In genomic region chr7:5350600-5351385, GRCh38 we compare ENCODE assay signal across 17 cellular contexts.
"Had no signal": no experiment of that assay in that cellular context is flagged by ENCODE, and none has a peak within 500 bp of the region (broad histone marks: within the 10 kb centered on the region; RNA-seq: fewer than 3 reads in every experiment).

No MANE protein-coding gene starts in this region.

- H3K9me3 ChIP-seq: ascending aorta, colonic mucosa, pancreas, stomach had no signal

- H3K27ac ChIP-seq: ascending aorta, colonic mucosa, epithelial cell of prostate, pancreas, skin epidermis had no signal

- DNase-seq: activated CD4-positive, alpha-beta T cell treated with anti-CD3 and anti-CD28 coated beads for 48 hours; activated CD8-positive, alpha-beta memory T cell treated with anti-CD3 and anti-CD28 coated beads, Interleukin-2, amount 50 U/mL, for 48 hours; activated CD8-positive, alpha-beta T cell treated with anti-CD3 and anti-CD28 coated beads, Interleukin-2, amount 10 ng/mL, durations not matched to agents 7 days and 5 days; activated naive CD4-positive, alpha-beta T cell treated with Interleukin-2 at 50 U/mL for 16 hours; activated naive CD8-positive, alpha-beta T cell treated with anti-CD3 and anti-CD28 coated beads, Interleukin-2, amount 50 U/mL, for 24 hours; colonic mucosa; effector CD4-positive, alpha-beta T cell; glutamatergic neuron; left ventricle myocardium superior; mesenchymal stem cell; stomach; T-helper 1 cell had no signal

- H3K4me3 ChIP-seq: ascending aorta, colonic mucosa, pancreas, skin epidermis, stomach had no signal

- H3K27me3 ChIP-seq: ascending aorta, colonic mucosa, pancreas, stomach had no signal

- FAIRE-seq: islet of Langerhans, pancreas had no signal
